Comparison of ENCODE assay signal across 29 cellular contexts in the genomic region with DNA sequence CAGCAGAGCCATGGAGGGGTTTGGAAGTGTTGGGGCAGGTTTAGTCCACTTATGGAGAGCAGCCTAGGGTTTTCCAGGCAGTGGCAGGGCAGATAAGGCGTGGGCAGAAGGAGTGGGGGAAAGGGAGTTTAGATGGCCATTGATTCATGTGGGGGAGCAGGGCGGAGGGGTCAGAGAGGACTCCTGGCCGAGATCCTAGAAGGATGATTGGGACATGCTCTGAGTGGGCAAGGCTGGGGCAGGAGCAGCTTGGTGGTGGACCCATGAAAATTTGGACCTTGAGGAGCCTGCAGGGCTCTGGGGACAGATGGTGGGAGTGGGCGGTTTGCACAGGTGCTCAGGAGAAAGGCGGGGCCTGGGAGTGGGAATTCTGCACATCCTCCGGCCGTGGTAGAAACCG. TPM values are rescaled to one million over a fixed set of nuclear protein-coding genes. Genes with fewer than 3 reads are reported as not detected.
DNase-seq lines count a peak whose midpoint lies in the region; ATAC-seq and TF ChIP-seq lines count a peak whose summit lies in the region.
"Had no signal": no experiment of that assay in that cellular context is flagged by ENCODE, and none has a peak within 500 bp of the region (broad histone marks: within the 10 kb centered on the region; RNA-seq: fewer than 3 reads in every experiment).

No MANE protein-coding gene starts in this region.

- no peak for TF ChIP-seq CTCF in GM13977 (IDR thresholded peaks at IDR 0.05; ENCODE audit: extremely low read depth, insufficient read depth, missing control alignments)

- in situ Hi-C loops in GM13977 (cut with MboI; ENCODE audit: low pct_unique_long_range_greater_than_20kb, low sequenced_read_pairs, unreplicated experiment), result no loop called here

- peaks cover 5% of the 10 kb centered on the region for H3K36me3 Mint-ChIP-seq in activated naive CD8-positive, alpha-beta T cell
- peaks cover 6% of the 10 kb centered on the region for H3K36me3 Mint-ChIP-seq in activated naive CD8-positive, alpha-beta T cell treated with anti-CD3 and anti-CD28 coated beads for 36 hours
- H3K36me3 Mint-ChIP-seq in immature natural killer cell, result peaks cover 0 to 16% (median 6%) of the 10 kb centered on the region in 3 donors
- H3K36me3 Mint-ChIP-seq in stimulated activated memory B cell treated with anti-CD40 and anti-IgM and Interleukin-4, amounts not matched to agents 10 μg/mL and 1 μg/mL and 100 μg/mL, for 72 hours, result peaks cover 24% of the 10 kb centered on the region

- H3K4me3 Mint-ChIP-seq in activated naive CD8-positive, alpha-beta T cell, result no peak overlapping the region
- no peak overlapping the region for H3K4me3 Mint-ChIP-seq in activated naive CD8-positive, alpha-beta T cell treated with anti-CD3 and anti-CD28 coated beads for 36 hours
- no peak overlapping the region for H3K4me3 Mint-ChIP-seq in immature natural killer cell
- no peak overlapping the region for H3K4me3 Mint-ChIP-seq in stimulated activated memory B cell treated with anti-CD40 and anti-IgM and Interleukin-4, amounts not matched to agents 10 μg/mL and 1 μg/mL and 100 μg/mL, for 72 hours
- H3K4me3 Mint-ChIP-seq: activated naive CD8-positive, alpha-beta T cell treated with anti-CD3 and anti-CD28 coated beads, Interleukin-2, amount 10 ng/mL, durations not matched to agents 7 days and 5 days; endodermal cell had no signal

- H3K9me3 Mint-ChIP-seq in activated naive CD8-positive, alpha-beta T cell (ENCODE audit: low read depth), result no peaks in the 10 kb centered on the region
- no peaks in the 10 kb centered on the region for H3K9me3 Mint-ChIP-seq in activated naive CD8-positive, alpha-beta T cell treated with anti-CD3 and anti-CD28 coated beads for 36 hours
- no peaks in the 10 kb centered on the region for H3K9me3 Mint-ChIP-seq in immature natural killer cell
- no peaks in the 10 kb centered on the region for H3K9me3 Mint-ChIP-seq in stimulated activated memory B cell treated with anti-CD40 and anti-IgM and Interleukin-4, amounts not matched to agents 10 μg/mL and 1 μg/mL and 100 μg/mL, for 72 hours
- H3K9me3 Mint-ChIP-seq: activated naive CD8-positive, alpha-beta T cell treated with anti-CD3 and anti-CD28 coated beads, Interleukin-2, amount 10 ng/mL, durations not matched to agents 7 days and 5 days; endodermal cell had no signal

- no peak for DNase-seq in activated naive CD8-positive, alpha-beta T cell treated with anti-CD3 and anti-CD28 coated beads for 36 hours
- DNase-seq in immature natural killer cell (no peak), GM13977 (ENCODE audit: low spot score) (no peak), amygdala (lab: John Stamatoyannopoulos, UW) (no peak), epidermal melanocyte (ENCODE audit: insufficient read length, low spot score) (no peak)
- DNase-seq: activated CD4-positive, alpha-beta T cell treated with anti-CD3 and anti-CD28 coated beads, Interleukin-2, amount 50 U/mL, for 48 hours; activated effector memory CD4-positive, alpha-beta T cell treated with anti-CD3 and anti-CD28 coated beads, Interleukin-2, amount 50 U/mL, for 16 hours; activated naive CD8-positive, alpha-beta T cell treated with anti-CD3 and anti-CD28 coated beads, Interleukin-2, amount 10 ng/mL, durations not matched to agents 7 days and 5 days; AML-193; DMS79 treated with DMSO at 0.1 percent for 48 hours; endodermal cell; foreskin fibroblast; GDM1; head of caudate nucleus; MV-4-11; NCI-H1436; NCI-H2107; NCI-H748 treated with DMSO at 0.1 percent for 48 hours; right lobe of liver; SHP77 treated with DMSO at 0.1 percent for 48 hours; T-helper 2 cell had no signal

- no peaks in the 10 kb centered on the region for H3K27me3 Mint-ChIP-seq in activated naive CD8-positive, alpha-beta T cell
- H3K27me3 Mint-ChIP-seq in activated naive CD8-positive, alpha-beta T cell treated with anti-CD3 and anti-CD28 coated beads for 36 hours, result no peaks in the 10 kb centered on the region
- H3K27me3 Mint-ChIP-seq in immature natural killer cell (ENCODE audit: low read depth in 3 of 3), result peaks cover 0 to 3% (median 0%) of the 10 kb centered on the region in 3 donors
- no peaks in the 10 kb centered on the region for H3K27me3 Mint-ChIP-seq in stimulated activated memory B cell treated with anti-CD40 and anti-IgM and Interleukin-4, amounts not matched to agents 10 μg/mL and 1 μg/mL and 100 μg/mL, for 72 hours
- H3K27me3 Mint-ChIP-seq: activated naive CD8-positive, alpha-beta T cell treated with anti-CD3 and anti-CD28 coated beads, Interleukin-2, amount 10 ng/mL, durations not matched to agents 7 days and 5 days had no signal

- peak overlapping the region; percentile 43 for H3K27ac Mint-ChIP-seq in activated naive CD8-positive, alpha-beta T cell
- no peak overlapping the region for H3K27ac Mint-ChIP-seq in activated naive CD8-positive, alpha-beta T cell treated with anti-CD3 and anti-CD28 coated beads for 36 hours
- H3K27ac Mint-ChIP-seq in immature natural killer cell, result peak overlapping the region in 5 of 6 donors; percentile 6 to 69 (median 36)
- H3K27ac Mint-ChIP-seq in stimulated activated memory B cell treated with anti-CD40 and anti-IgM and Interleukin-4, amounts not matched to agents 10 μg/mL and 1 μg/mL and 100 μg/mL, for 72 hours, result peak overlapping the region; percentile 29
- H3K27ac Mint-ChIP-seq: activated naive CD8-positive, alpha-beta T cell treated with anti-CD3 and anti-CD28 coated beads, Interleukin-2, amount 10 ng/mL, durations not matched to agents 7 days and 5 days; endodermal cell had no signal

- ATAC-seq in stimulated activated memory B cell treated with anti-CD40 and anti-IgM and Interleukin-4, amounts not matched to agents 10 μg/mL and 1 μg/mL and 100 μg/mL, for 72 hours, result no peak
- ATAC-seq: HCT116 had no signal

- H3K4me1 Mint-ChIP-seq in activated naive CD8-positive, alpha-beta T cell (ENCODE audit: low read depth), result peaks cover 9% of the 10 kb centered on the region
- peaks cover 1% of the 10 kb centered on the region for H3K4me1 Mint-ChIP-seq in activated naive CD8-positive, alpha-beta T cell treated with anti-CD3 and anti-CD28 coated beads for 36 hours
- H3K4me1 Mint-ChIP-seq in immature natural killer cell, result peaks cover 15 to 29% of the 10 kb centered on the region in 2 donors
- peaks cover 11% of the 10 kb centered on the region for H3K4me1 Mint-ChIP-seq in stimulated activated memory B cell treated with anti-CD40 and anti-IgM and Interleukin-4, amounts not matched to agents 10 μg/mL and 1 μg/mL and 100 μg/mL, for 72 hours
- H3K4me1 Mint-ChIP-seq: endodermal cell had no signal

- peak overlapping the region; percentile 26 for H3K27ac ChIP-seq in angular gyrus (ENCODE audit: low read depth, low read length)
- H3K27ac ChIP-seq: A549, esophagus muscularis mucosa, right lobe of liver, tibial nerve had no signal

RNA-seq across cellular contexts. Expression of a gene that starts 18.1 kb away (rescaled TPM):
- 10 to 100 TPM; 17.7 to 18.1 TPM for total RNA-seq in activated naive CD8-positive, alpha-beta T cell treated with anti-CD3 and anti-CD28 coated beads for 36 hours
- polyA plus RNA-seq in immature natural killer cell, result 10 to 100 TPM; 38.9 to 55.1 (median 49.9) TPM

RNA-seq across cellular contexts. Expression of a gene that starts 25.3 kb away (rescaled TPM):
- total RNA-seq in activated naive CD8-positive, alpha-beta T cell treated with anti-CD3 and anti-CD28 coated beads for 36 hours, result 10 to 100 TPM; 20.4 to 21.5 TPM
- polyA plus RNA-seq in immature natural killer cell, result 10 to 100 TPM; 16.9 to 86.2 (median 18.7) TPM

RNA-seq across cellular contexts. Expression of a gene that starts 32.7 kb away (rescaled TPM):
- 10 to 100 TPM; 85.2 to 94.2 TPM for total RNA-seq in activated naive CD8-positive, alpha-beta T cell treated with anti-CD3 and anti-CD28 coated beads for 36 hours
- polyA plus RNA-seq in immature natural killer cell, result 10 to 100 TPM; 44.6 to 83.1 (median 58.1) TPM

RNA-seq across cellular contexts. Expression of a gene that starts 37.3 kb away (rescaled TPM):
- total RNA-seq in activated naive CD8-positive, alpha-beta T cell treated with anti-CD3 and anti-CD28 coated beads for 36 hours, result 1 to 10 TPM; 1.3 to 1.4 TPM
- polyA plus RNA-seq in immature natural killer cell, result 1 to 10 TPM in 2 of 3 donors, not detected in 1; 1.3 to 2.4 TPM
- total RNA-seq: astrocyte, endodermal cell had no signal
- polyA plus RNA-seq: A549 had no signal

RNA-seq across cellular contexts. Expression of a gene that starts 37.7 kb away (rescaled TPM):
- 10 to 100 TPM; 19.7 to 21.2 TPM for total RNA-seq in activated naive CD8-positive, alpha-beta T cell treated with anti-CD3 and anti-CD28 coated beads for 36 hours
- polyA plus RNA-seq in immature natural killer cell, result 10 to 100 TPM; 36.6 to 40.6 (median 39.7) TPM
